In genomic region chr6:2766767-2767314, GRCh38 we compare ENCODE assay signal across 8 cellular contexts. TPM values are rescaled to one million over a fixed set of nuclear protein-coding genes. Genes with fewer than 3 reads are reported as not detected.
A peak's percentile ranks its signal among the peaks of the same experiment; 100 is the strongest.
DNase-seq lines count a peak whose midpoint lies in the region; ATAC-seq and TF ChIP-seq lines count a peak whose summit lies in the region.

No MANE protein-coding gene starts in this region.

- H3K9me3 ChIP-seq in DOHH2 (ENCODE audit: control insufficient read depth, insufficient read depth, low read length) (peaks cover 8% of the 10 kb centered on the region; the same call in 1 of the 2 replicates), duodenal mucosa (ENCODE audit: control insufficient read depth in 1 of 2, low read length in 2 of 2) (no peaks in the 10 kb centered on the region)

- H3K9me3 Mint-ChIP-seq in natural killer cell treated with Interleukin-12 subunit alpha and Interleukin-12 subunit beta and Interleukin-15 and Interleukin-18, amount 100 ng/mL, for 72 hours, result no peaks in the 10 kb centered on the region

- peak overlapping the region; percentile 97 for H3K4me2 ChIP-seq in DOHH2 (ENCODE audit: low read length)

- H3K4me3 ChIP-seq in DOHH2 (ENCODE audit: low read length), result peak overlapping the region; percentile 99
- H3K4me3 ChIP-seq in duodenal mucosa (ENCODE audit: low read depth in 1 of 2, low read length in 2 of 2), result peak overlapping the region; percentile 92 to 95

- H3K27me3 ChIP-seq in DOHH2 (ENCODE audit: control insufficient read depth, low read length), result no peaks in the 10 kb centered on the region
- H3K27me3 ChIP-seq in duodenal mucosa (ENCODE audit: control insufficient read depth in 1 of 2, insufficient read depth in 2 of 2, low read length in 2 of 2), result no peaks in the 10 kb centered on the region

- H3K27ac ChIP-seq in DOHH2 (ENCODE audit: low read depth, low read length) (0 out of 2 replicates have a peak overlapping the region, but pooled peaks have one; percentile 74), duodenal mucosa (ENCODE audit: low read depth, low read length) (no peak overlapping the region)

- H3K36me3 Mint-ChIP-seq in natural killer cell treated with Interleukin-12 subunit alpha and Interleukin-12 subunit beta and Interleukin-15 and Interleukin-18, amount 100 ng/mL, for 72 hours, result peaks cover 13% of the 10 kb centered on the region

- H3K9ac ChIP-seq in duodenal mucosa (ENCODE audit: low read depth in 1 of 2, low read length in 2 of 2), result peak overlapping the region; percentile 77 to 90

- H3K4me1 ChIP-seq in DOHH2 (ENCODE audit: control insufficient read depth, low read length), result peaks cover 34% of the 10 kb centered on the region
- H3K4me1 ChIP-seq in duodenal mucosa (ENCODE audit: control insufficient read depth in 1 of 2, insufficient read depth in 2 of 2, low read length in 2 of 2), result peaks cover 28 to 30% of the 10 kb centered on the region in 2 donors

- TF ChIP-seq CTCF in DOHH2 (IDR thresholded peaks at IDR 0.05; ENCODE audit: low read depth, low read length, poor library complexity, severe bottlenecking), result no peak

- peaks cover 65% of the 10 kb centered on the region for H3K79me2 ChIP-seq in DOHH2 (ENCODE audit: control insufficient read depth, low read length)

- H3K4me3 Mint-ChIP-seq in natural killer cell treated with Interleukin-12 subunit alpha and Interleukin-12 subunit beta and Interleukin-15 and Interleukin-18, amount 100 ng/mL, for 72 hours, result peak overlapping the region; percentile 88

- H3K27ac Mint-ChIP-seq in natural killer cell treated with Interleukin-12 subunit alpha and Interleukin-12 subunit beta and Interleukin-15 and Interleukin-18, amount 100 ng/mL, for 72 hours, result peak overlapping the region; percentile 18 to 78

- peaks cover 6% of the 10 kb centered on the region; the same call in 1 of the 2 replicates for H3F3A ChIP-seq in DOHH2 (ENCODE audit: control insufficient read depth, insufficient read depth)

- no peaks in the 10 kb centered on the region for H3K27me3 Mint-ChIP-seq in natural killer cell treated with Interleukin-12 subunit alpha and Interleukin-12 subunit beta and Interleukin-15 and Interleukin-18, amount 100 ng/mL, for 72 hours

- H3K4me1 Mint-ChIP-seq in natural killer cell treated with Interleukin-12 subunit alpha and Interleukin-12 subunit beta and Interleukin-15 and Interleukin-18, amount 100 ng/mL, for 72 hours (ENCODE audit: low read depth in 2 of 2), result peaks cover 39 to 47% of the 10 kb centered on the region in 2 donors

- H3K36me3 ChIP-seq in DOHH2 (ENCODE audit: control insufficient read depth, low read length) (peaks cover 55% of the 10 kb centered on the region), duodenal mucosa (ENCODE audit: control insufficient read depth in 1 of 2, insufficient read depth in 2 of 2, low read length in 2 of 2) (peaks cover 9 to 10% of the 10 kb centered on the region in 2 donors)

- DNase-seq in NCI-H2227 treated with DMSO at 0.1 percent for 48 hours (lab: John Stamatoyannopoulos, UW) (peak; percentile 24), NCI-H187 treated with DMSO at 0.1 percent for 48 hours (lab: John Stamatoyannopoulos, UW) (no peak), GM19240 (ENCODE audit: insufficient read length, low spot score) (no peak), NCI-H1694 treated with DMSO at 0.1 percent for 48 hours (lab: John Stamatoyannopoulos, UW) (no peak)
- no peak for DNase-seq in natural killer cell treated with Interleukin-12 subunit alpha and Interleukin-12 subunit beta and Interleukin-15 and Interleukin-18, amount 100 ng/mL, for 72 hours (ENCODE audit: low spot score)

- H4K20me1 ChIP-seq in DOHH2 (ENCODE audit: control insufficient read depth, insufficient read depth, low read depth, low read length), result peaks cover 34% of the 10 kb centered on the region

- no peaks in the 10 kb centered on the region for H3K9me2 ChIP-seq in DOHH2 (replicated peaks; ENCODE audit: control insufficient read depth, low read length)

- ATAC-seq in natural killer cell treated with Interleukin-12 subunit alpha and Interleukin-12 subunit beta and Interleukin-15 and Interleukin-18, amount 100 ng/mL, for 72 hours, result no peak
- no peak for ATAC-seq in HG03135 (IDR thresholded peaks at IDR 0.05; ENCODE audit: unreplicated experiment)

RNA-seq across cellular contexts. Expression of gene WRNIP1, which starts 1.6 kb away (rescaled TPM):
- total RNA-seq in natural killer cell treated with Interleukin-12 subunit alpha and Interleukin-12 subunit beta and Interleukin-15 and Interleukin-18, amount 100 ng/mL, for 72 hours, result 10 to 100 TPM; 54.5 to 57.8 TPM

RNA-seq across cellular contexts. Expression of gene MYLK4, which starts 16.1 kb away (rescaled TPM):
- total RNA-seq in natural killer cell treated with Interleukin-12 subunit alpha and Interleukin-12 subunit beta and Interleukin-15 and Interleukin-18, amount 100 ng/mL, for 72 hours, result under 1 TPM; 0.24 to 0.33 TPM
